In the genomic region with DNA sequence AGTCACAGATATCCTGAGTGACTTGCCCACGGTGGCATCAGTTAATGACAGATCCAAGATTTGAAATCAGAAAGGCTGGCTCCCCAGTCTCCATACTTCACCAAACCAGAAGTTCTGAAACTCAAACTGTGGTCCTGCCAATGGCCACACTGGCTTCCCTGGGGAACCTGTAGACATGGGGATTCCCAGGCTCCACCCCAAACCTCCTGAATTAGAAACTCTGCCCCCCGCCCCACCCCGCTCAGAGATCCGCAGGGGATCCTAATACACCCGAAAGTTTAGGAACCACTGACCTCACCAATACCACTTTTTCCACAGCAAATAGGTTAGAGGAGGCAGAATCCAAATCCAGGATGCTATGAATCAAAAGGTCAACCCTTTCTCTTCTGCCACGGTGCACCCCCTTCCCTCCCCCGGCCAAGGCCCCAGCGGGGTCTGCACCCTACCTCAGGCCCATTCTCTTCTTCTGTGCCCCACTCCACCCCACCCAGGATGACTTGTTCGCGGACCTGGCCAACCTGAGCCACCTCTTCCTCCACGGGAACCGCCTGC, we compare ENCODE assay signal across 9 cellular contexts. TPM values are rescaled to one million over a fixed set of nuclear protein-coding genes. Genes with fewer than 3 reads are reported as not detected.
A peak's percentile ranks its signal among the peaks of the same experiment; 100 is the strongest.
DNase-seq lines count a peak whose midpoint lies in the region; ATAC-seq, FAIRE-seq and TF ChIP-seq lines count a peak whose summit lies in the region.
"Had no signal": no experiment of that assay in that cellular context is flagged by ENCODE, and none has a peak within 500 bp of the region (broad histone marks: within the 10 kb centered on the region; RNA-seq: fewer than 3 reads in every experiment).

No MANE protein-coding gene starts in this region.

- H3K4me3 ChIP-seq in AG04450 (ENCODE audit: low read depth, low read length) (peak overlapping the region; percentile 37; the same call in 1 of the 2 replicates), mucosa of stomach (ENCODE audit: low read length) (no peak overlapping the region)

- H3K27ac ChIP-seq in AG04450 (ENCODE audit: low read depth, low read length) (no peak overlapping the region), angular gyrus (ENCODE audit: low read depth, low read length) (peak overlapping the region; percentile 26), foreskin keratinocyte (no peak overlapping the region)

- no peak for TF ChIP-seq POLR2A in GM12891 (IDR thresholded peaks at IDR 0.05; ENCODE audit: low read depth, low read length)

- POLR2A ChIA-PET in AG04450 (lab: Yijun Ruan, JAX): no interaction called here
- POLR2A ChIA-PET in GM10248 (lab: Yijun Ruan, JAX): no interaction called here

- CTCF ChIA-PET in AG04450 (lab: Charles Lee) (interaction anchor here (1.0 to 9.9 kb wide), 8 partner anchors 8 to 165 kb away, joined by 3 to 115 read pairs (median 14); partner anchors contain the start of gene RTN4RL2), GM10248 (lab: Yijun Ruan, JAX) (interaction anchor here (1.1 to 9.2 kb wide), 10 partner anchors 10 to 169 kb away, joined by 3 to 200 read pairs (median 6); partner anchors contain the start of genes RTN4RL2, SLC43A3 and SSRP1)

- no peak for TF ChIP-seq CTCF in AG04450 (IDR thresholded peaks at IDR 0.05; ENCODE audit: low read depth, low read length)
- TF ChIP-seq CTCF in foreskin keratinocyte (conservative IDR thresholded peaks at IDR 0.05): no peak
- no peak for TF ChIP-seq CTCF in GM10248 (IDR thresholded peaks at IDR 0.05; ENCODE audit: control extremely low read depth, extremely low read depth, low read depth, missing control alignments)

- H3K9ac ChIP-seq in mucosa of stomach (ENCODE audit: low read length): peak overlapping the region; percentile 79

- ATAC-seq in GM21529 (IDR thresholded peaks at IDR 0.05; ENCODE audit: unreplicated experiment): peak; percentile 23
- ATAC-seq in foreskin keratinocyte: no peak

- H3K4me1 ChIP-seq in mucosa of stomach (ENCODE audit: control insufficient read depth, insufficient read depth, low read length) (peaks cover 38% of the 10 kb centered on the region), foreskin keratinocyte (no peaks in the 10 kb centered on the region)

- no peaks in the 10 kb centered on the region; the same call in 1 of the 2 replicates for H3K9me3 ChIP-seq in AG04450 (ENCODE audit: control insufficient read depth, insufficient read depth, low read length)
- no peaks in the 10 kb centered on the region for H3K9me3 ChIP-seq in mucosa of stomach (ENCODE audit: control insufficient read depth, low read length)

- H3K36me3 ChIP-seq in mucosa of stomach (ENCODE audit: control insufficient read depth, insufficient read depth, low read length): no peaks in the 10 kb centered on the region

- H3K27me3 ChIP-seq in AG04450 (ENCODE audit: control insufficient read depth, insufficient read depth, low read length): peaks cover 22% of the 10 kb centered on the region
- peaks cover 11% of the 10 kb centered on the region for H3K27me3 ChIP-seq in mucosa of stomach (ENCODE audit: control insufficient read depth, insufficient read depth, low read length)
- H3K27me3 ChIP-seq in foreskin keratinocyte: peaks cover 50% of the 10 kb centered on the region

- no peak for FAIRE-seq in GM12891 (lab: Jason Lieb, UNC)

- DNase-seq in AG04450 (ENCODE audit: low read depth, low spot score) (no peak), foreskin keratinocyte (no peak), GM12891 (ENCODE audit: insufficient read length, low spot score) (no peak), GM10248 (ENCODE audit: extremely low spot score) (no peak), DMS 273 treated with DMSO at 0.1 percent for 48 hours (lab: John Stamatoyannopoulos, UW) (no peak)
- DNase-seq: stimulated activated CD4-positive, alpha-beta T cell treated with anti-CD3 and anti-CD28 coated beads, Interleukin-2, amount 100 ng/mL, for 48 hours had no signal

TF ChIP-seq in GM12891, 5 proteins besides CTCF, POLR2A, EP300 and RAD21:
- TF ChIP-seq POU2F2 (IDR thresholded peaks at IDR 0.05; ENCODE audit: low read depth, low read length) (no peak), TAF1 (IDR thresholded peaks at IDR 0.05; ENCODE audit: low read depth, low read length) (no peak)

RNA-seq across cellular contexts. Expression of gene RTN4RL2, which starts 15.4 kb away (rescaled TPM):
- 0.11 and 0.45 TPM in 2 replicates for polyA plus RNA-seq in AG04450 (2011; rRNA removed)
- not detected in 2 replicates for polyA minus RNA-seq in AG04450 (2011; rRNA and poly(A)+ RNA removed)
- 0.10 and 0.11 TPM in 2 replicates for total RNA-seq in foreskin keratinocyte
- 0.34 and 0.42 TPM in 2 replicates for polyA plus RNA-seq in foreskin keratinocyte
- polyA plus RNA-seq in GM12891 (2012; ENCODE audit: low read depth, missing spikeins): not detected

RNA-seq across cellular contexts. Expression of gene SLC43A1, which starts 39.8 kb away (rescaled TPM):
- polyA plus RNA-seq in AG04450 (2011; rRNA removed) (14.6 and 17.5 TPM in 2 replicates), foreskin keratinocyte (3.2 and 5.4 TPM in 2 replicates)
- 24.5 and 30.1 TPM in 2 replicates for polyA minus RNA-seq in AG04450 (2011; rRNA and poly(A)+ RNA removed)
- total RNA-seq in foreskin keratinocyte: 4.3 and 6.2 TPM in 2 replicates
- polyA plus RNA-seq in GM12891 (2012; ENCODE audit: low read depth, missing spikeins): 6.2 TPM

RNA-seq across cellular contexts. Expression of gene SLC43A3, which starts 48.8 kb away (rescaled TPM):
- polyA plus RNA-seq in AG04450 (2011; rRNA removed) (24.4 and 25.1 TPM in 2 replicates), foreskin keratinocyte (41.7 and 72.0 TPM in 2 replicates)
- polyA minus RNA-seq in AG04450 (2011; rRNA and poly(A)+ RNA removed): 30.1 and 43.1 TPM in 2 replicates
- total RNA-seq in foreskin keratinocyte: 69.9 and 95.3 TPM in 2 replicates
- polyA plus RNA-seq in GM12891 (2012; ENCODE audit: low read depth, missing spikeins): 74.8 TPM

RNA-seq across cellular contexts. Expression of gene TIMM10, which starts 54.8 kb away (rescaled TPM):
- polyA plus RNA-seq in AG04450 (2011; rRNA removed) (76.6 and 82.8 TPM in 2 replicates), foreskin keratinocyte (120 and 195 TPM in 2 replicates)
- 29.2 and 33.0 TPM in 2 replicates for polyA minus RNA-seq in AG04450 (2011; rRNA and poly(A)+ RNA removed)
- 42.2 and 88.5 TPM in 2 replicates for total RNA-seq in foreskin keratinocyte
- 127 TPM for polyA plus RNA-seq in GM12891 (2012; ENCODE audit: low read depth, missing spikeins)
